9 cellular contexts compared by ENCODE assay signal in the genomic region with DNA sequence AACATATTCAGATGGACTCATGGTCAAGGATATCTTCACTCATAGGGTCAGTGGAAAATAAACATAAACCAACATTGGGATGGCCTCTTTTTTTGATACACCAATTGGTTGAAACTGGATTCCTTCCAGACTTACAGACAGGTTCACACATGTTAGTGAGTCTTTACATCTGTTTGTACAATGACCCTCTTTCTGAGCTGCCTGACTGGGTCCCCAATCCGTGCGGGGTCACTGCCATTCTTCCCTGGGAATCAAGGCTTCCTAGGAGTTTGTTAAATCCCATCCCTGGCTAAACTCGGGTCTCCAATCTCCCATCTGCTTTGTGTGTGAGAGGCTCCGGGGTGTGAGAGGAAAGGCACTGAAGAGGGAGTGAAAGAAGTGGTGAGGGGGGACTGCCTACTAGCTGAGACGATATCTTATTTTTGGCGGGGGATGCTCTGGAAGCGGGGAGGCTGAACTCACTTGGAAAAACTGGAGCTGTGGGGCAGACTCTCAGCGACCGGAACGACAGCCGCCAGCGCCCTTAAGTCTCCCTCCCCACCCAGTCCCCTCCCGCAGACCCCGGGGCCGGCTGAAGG. TPM values are rescaled to one million over a fixed set of nuclear protein-coding genes. Genes with fewer than 3 reads are reported as not detected.
DNase-seq lines count a peak whose midpoint lies in the region; ATAC-seq and TF ChIP-seq lines count a peak whose summit lies in the region.
"Had no signal": no experiment of that assay in that cellular context is flagged by ENCODE, and none has a peak within 500 bp of the region (broad histone marks: within the 10 kb centered on the region; RNA-seq: fewer than 3 reads in every experiment).

No MANE protein-coding gene starts in this region.

- no peaks in the 10 kb centered on the region for H3K9me3 ChIP-seq in cardiac muscle cell (ENCODE audit: low read depth)
- no peaks in the 10 kb centered on the region for H3K9me3 ChIP-seq in sigmoid colon

- peak; percentile 33 for ATAC-seq in GM19025 (IDR thresholded peaks at IDR 0.05; ENCODE audit: low read depth, unreplicated experiment)
- ATAC-seq in HG03520 (IDR thresholded peaks at IDR 0.05; ENCODE audit: unreplicated experiment): peak; percentile 26
- ATAC-seq in activated B cell treated with CpG ODN at 0.5 μM for 24 hours (ENCODE audit: low read depth): peak; percentile 12

- H3K36me3 ChIP-seq in cardiac muscle cell (no peaks in the 10 kb centered on the region), sigmoid colon (peaks cover 0 to 5% (median 0%) of the 10 kb centered on the region in 4 donors)

- peak overlapping the region; percentile 99 for H3K4me3 Mint-ChIP-seq in activated B cell treated with CpG ODN at 0.5 μM for 24 hours

- TF ChIP-seq CTCF in AG10803 (conservative IDR thresholded peaks at IDR 0.05; ENCODE audit: low read length) (no peak), activated B cell treated with CpG ODN at 0.5 μM for 24 hours (IDR thresholded peaks at IDR 0.05) (no peak), cardiac muscle cell (IDR thresholded peaks at IDR 0.05; ENCODE audit: low read depth, low read length) (no peak), sigmoid colon (IDR thresholded peaks at IDR 0.05) (no peak)

- peaks cover 10% of the 10 kb centered on the region for H3K36me3 Mint-ChIP-seq in activated B cell treated with CpG ODN at 0.5 μM for 24 hours (ENCODE audit: low read depth)

- CTCF ChIA-PET in activated B cell treated with CpG ODN at 0.5 μM for 24 hours (lab: Charles Lee): interaction anchor here (0.9 to 2.9 kb wide), 7 partner anchors 10 to 134 kb away, joined by 3 to 15 read pairs (median 4); partner anchors contain the start of genes MBD2 and POLI

- H3K27ac Mint-ChIP-seq in activated B cell treated with CpG ODN at 0.5 μM for 24 hours: peak overlapping the region; percentile 93

- DNase-seq in AG10803 (ENCODE audit: low read depth) (peak; percentile 0), activated B cell treated with CpG ODN at 0.5 μM for 24 hours (no peak), cardiac muscle cell (ENCODE audit: low read depth in 1 of 2, low spot score in 1 of 2) (no peak), sigmoid colon (no peak), DMS53 (lab: John Stamatoyannopoulos, UW) (no peak)
- DNase-seq in activated CD4-positive, alpha-beta T cell treated with anti-CD3 and anti-CD28 coated beads for 1 hour: no peak

- H3K4me1 Mint-ChIP-seq in activated B cell treated with CpG ODN at 0.5 μM for 24 hours: peaks cover 15% of the 10 kb centered on the region

- no peaks in the 10 kb centered on the region for H3K9me3 Mint-ChIP-seq in activated B cell treated with CpG ODN at 0.5 μM for 24 hours

- TF ChIP-seq EP300 in sigmoid colon (IDR thresholded peaks at IDR 0.05): no peak

- peaks cover 3% of the 10 kb centered on the region for H3K27me3 Mint-ChIP-seq in activated B cell treated with CpG ODN at 0.5 μM for 24 hours

- POLR2A ChIA-PET in activated B cell treated with CpG ODN at 0.5 μM for 24 hours (lab: Charles Lee): interaction anchor here (0.9 to 1.1 kb wide), 3 partner anchors 15 to 133 kb away, joined by 4 read pairs; partner anchors contain the start of gene MBD2

- H3K4me3 ChIP-seq in AG10803 (ENCODE audit: low read length): peak overlapping the region; percentile 80
- H3K4me3 ChIP-seq in cardiac muscle cell: peak overlapping the region; percentile 81
- peak overlapping the region; percentile 58 to 88 (median 68) for H3K4me3 ChIP-seq in sigmoid colon

- H3K27ac ChIP-seq in cardiac muscle cell (no peak overlapping the region), sigmoid colon (peak overlapping the region; percentile 31 to 71 (median 65))

- TF ChIP-seq POLR2A in sigmoid colon (IDR thresholded peaks at IDR 0.05): no peak

- WGBS in sigmoid colon, 2 donors: 3 to 6% methylated on average over 15 of the region's 15 CpGs

- H3K27me3 ChIP-seq in cardiac muscle cell (no peaks in the 10 kb centered on the region), sigmoid colon (no peaks in the 10 kb centered on the region)

- intact Hi-C loops in activated B cell treated with CpG ODN at 0.5 μM for 24 hours (cut with micrococcal nuclease) (loop anchor here (1.0 to 2.0 kb wide), 4 partner anchors 36 to 314 kb away; partner anchors contain the start of genes MBD2 and POLI), sigmoid colon (cut with DNase I) (loop anchor here (5.0 kb wide), 1 partner anchor 90 kb away; the partner anchor contains the start of gene POLI)

- H3K4me1 ChIP-seq in cardiac muscle cell (ENCODE audit: low read depth): no peaks in the 10 kb centered on the region
- peaks cover 0 to 10% (median 6%) of the 10 kb centered on the region in 4 donors for H3K4me1 ChIP-seq in sigmoid colon

RNA-seq across cellular contexts. Expression of gene STARD6, which starts 0.5 kb away (rescaled TPM):
- total RNA-seq in activated B cell treated with CpG ODN at 0.5 μM for 24 hours: not detected in 2 replicates
- not detected in 2 replicates for total RNA-seq in cardiac muscle cell
- 0.72 TPM in 1 of 2 replicates, not detected in the other for polyA plus RNA-seq in cardiac muscle cell
- not detected for total RNA-seq in sigmoid colon
- polyA plus RNA-seq in sigmoid colon: not detected
- total RNA-seq: M059J had no signal

RNA-seq across cellular contexts. Expression of gene C18orf54, which starts 0.5 kb away (rescaled TPM):
- total RNA-seq in activated B cell treated with CpG ODN at 0.5 μM for 24 hours (1.9 TPM in 2 replicates), cardiac muscle cell (1.3 and 2.5 TPM in 2 replicates), sigmoid colon (1 to 10 TPM; 1.3 to 4.1 (median 2.8) TPM)
- polyA plus RNA-seq in cardiac muscle cell (0.84 and 5.3 TPM in 2 replicates), sigmoid colon (1 to 10 TPM in 2 of 3 donors, under 1 TPM in 1; 0.60 to 1.7 (median 1.4) TPM)
